Comparison of ENCODE assay signal across 1 cellular context in the genomic region with DNA sequence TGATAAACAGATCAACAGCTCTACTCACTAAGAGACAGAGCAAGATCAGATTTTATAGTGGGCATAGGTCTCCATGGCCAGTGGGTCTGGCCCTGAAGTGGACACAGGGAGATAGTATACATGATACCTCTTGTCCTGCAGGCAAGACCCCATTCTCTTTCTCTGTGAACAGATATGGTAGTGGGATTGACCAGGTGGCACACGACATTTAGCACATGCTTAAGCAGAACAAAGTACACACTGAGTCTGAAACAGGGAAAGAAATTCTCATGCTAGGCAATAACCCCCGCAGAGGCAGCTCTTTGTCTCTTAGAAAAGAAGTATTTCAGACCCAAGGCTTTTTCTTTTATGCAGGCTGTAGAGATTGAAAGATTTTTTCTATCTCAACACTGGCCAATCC.
TF ChIP-seq lines count a peak whose summit lies in the region.

No MANE protein-coding gene starts in this region.

TF ChIP-seq in HepG2, 621 proteins besides CTCF, POLR2A, EP300 and RAD21 (continued from another document):
- TF ChIP-seq, protein P1, sequence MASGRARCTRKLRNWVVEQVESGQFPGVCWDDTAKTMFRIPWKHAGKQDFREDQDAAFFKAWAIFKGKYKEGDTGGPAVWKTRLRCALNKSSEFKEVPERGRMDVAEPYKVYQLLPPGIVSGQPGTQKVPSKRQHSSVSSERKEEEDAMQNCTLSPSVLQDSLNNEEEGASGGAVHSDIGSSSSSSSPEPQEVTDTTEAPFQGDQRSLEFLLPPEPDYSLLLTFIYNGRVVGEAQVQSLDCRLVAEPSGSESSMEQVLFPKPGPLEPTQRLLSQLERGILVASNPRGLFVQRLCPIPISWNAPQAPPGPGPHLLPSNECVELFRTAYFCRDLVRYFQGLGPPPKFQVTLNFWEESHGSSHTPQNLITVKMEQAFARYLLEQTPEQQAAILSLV (CRISPR knock-in tag; IDR thresholded peaks at IDR 0.05; ENCODE audit: borderline replicate concordance): no peak
- TF ChIP-seq SP1 (IDR thresholded peaks at IDR 0.05) (no peak), SP1 (CRISPR knock-in tag; IDR thresholded peaks at IDR 0.05) (no peak), ZKSCAN8 (CRISPR knock-in tag; IDR thresholded peaks at IDR 0.05; ENCODE audit: borderline replicate concordance) (no peak), ZNF230 (CRISPR knock-in tag; IDR thresholded peaks at IDR 0.05) (no peak), GATA4 (IDR thresholded peaks at IDR 0.05; ENCODE audit: borderline replicate concordance, low read depth) (no peak)
- TF ChIP-seq, protein P2, sequence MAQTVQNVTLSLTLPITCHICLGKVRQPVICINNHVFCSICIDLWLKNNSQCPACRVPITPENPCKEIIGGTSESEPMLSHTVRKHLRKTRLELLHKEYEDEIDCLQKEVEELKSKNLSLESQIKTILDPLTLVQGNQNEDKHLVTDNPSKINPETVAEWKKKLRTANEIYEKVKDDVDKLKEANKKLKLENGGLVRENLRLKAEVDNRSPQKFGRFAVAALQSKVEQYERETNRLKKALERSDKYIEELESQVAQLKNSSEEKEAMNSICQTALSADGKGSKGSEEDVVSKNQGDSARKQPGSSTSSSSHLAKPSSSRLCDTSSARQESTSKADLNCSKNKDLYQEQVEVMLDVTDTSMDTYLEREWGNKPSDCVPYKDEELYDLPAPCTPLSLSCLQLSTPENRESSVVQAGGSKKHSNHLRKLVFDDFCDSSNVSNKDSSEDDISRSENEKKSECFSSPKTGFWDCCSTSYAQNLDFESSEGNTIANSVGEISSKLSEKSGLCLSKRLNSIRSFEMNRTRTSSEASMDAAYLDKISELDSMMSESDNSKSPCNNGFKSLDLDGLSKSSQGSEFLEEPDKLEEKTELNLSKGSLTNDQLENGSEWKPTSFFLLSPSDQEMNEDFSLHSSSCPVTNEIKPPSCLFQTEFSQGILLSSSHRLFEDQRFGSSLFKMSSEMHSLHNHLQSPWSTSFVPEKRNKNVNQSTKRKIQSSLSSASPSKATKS (CRISPR knock-in tag; IDR thresholded peaks at IDR 0.05): no peak
- TF ChIP-seq, protein P3, sequence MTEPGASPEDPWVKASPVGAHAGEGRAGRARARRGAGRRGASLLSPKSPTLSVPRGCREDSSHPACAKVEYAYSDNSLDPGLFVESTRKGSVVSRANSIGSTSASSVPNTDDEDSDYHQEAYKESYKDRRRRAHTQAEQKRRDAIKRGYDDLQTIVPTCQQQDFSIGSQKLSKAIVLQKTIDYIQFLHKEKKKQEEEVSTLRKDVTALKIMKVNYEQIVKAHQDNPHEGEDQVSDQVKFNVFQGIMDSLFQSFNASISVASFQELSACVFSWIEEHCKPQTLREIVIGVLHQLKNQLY (CRISPR knock-in tag; IDR thresholded peaks at IDR 0.05): no peak
- TF ChIP-seq, protein P4, sequence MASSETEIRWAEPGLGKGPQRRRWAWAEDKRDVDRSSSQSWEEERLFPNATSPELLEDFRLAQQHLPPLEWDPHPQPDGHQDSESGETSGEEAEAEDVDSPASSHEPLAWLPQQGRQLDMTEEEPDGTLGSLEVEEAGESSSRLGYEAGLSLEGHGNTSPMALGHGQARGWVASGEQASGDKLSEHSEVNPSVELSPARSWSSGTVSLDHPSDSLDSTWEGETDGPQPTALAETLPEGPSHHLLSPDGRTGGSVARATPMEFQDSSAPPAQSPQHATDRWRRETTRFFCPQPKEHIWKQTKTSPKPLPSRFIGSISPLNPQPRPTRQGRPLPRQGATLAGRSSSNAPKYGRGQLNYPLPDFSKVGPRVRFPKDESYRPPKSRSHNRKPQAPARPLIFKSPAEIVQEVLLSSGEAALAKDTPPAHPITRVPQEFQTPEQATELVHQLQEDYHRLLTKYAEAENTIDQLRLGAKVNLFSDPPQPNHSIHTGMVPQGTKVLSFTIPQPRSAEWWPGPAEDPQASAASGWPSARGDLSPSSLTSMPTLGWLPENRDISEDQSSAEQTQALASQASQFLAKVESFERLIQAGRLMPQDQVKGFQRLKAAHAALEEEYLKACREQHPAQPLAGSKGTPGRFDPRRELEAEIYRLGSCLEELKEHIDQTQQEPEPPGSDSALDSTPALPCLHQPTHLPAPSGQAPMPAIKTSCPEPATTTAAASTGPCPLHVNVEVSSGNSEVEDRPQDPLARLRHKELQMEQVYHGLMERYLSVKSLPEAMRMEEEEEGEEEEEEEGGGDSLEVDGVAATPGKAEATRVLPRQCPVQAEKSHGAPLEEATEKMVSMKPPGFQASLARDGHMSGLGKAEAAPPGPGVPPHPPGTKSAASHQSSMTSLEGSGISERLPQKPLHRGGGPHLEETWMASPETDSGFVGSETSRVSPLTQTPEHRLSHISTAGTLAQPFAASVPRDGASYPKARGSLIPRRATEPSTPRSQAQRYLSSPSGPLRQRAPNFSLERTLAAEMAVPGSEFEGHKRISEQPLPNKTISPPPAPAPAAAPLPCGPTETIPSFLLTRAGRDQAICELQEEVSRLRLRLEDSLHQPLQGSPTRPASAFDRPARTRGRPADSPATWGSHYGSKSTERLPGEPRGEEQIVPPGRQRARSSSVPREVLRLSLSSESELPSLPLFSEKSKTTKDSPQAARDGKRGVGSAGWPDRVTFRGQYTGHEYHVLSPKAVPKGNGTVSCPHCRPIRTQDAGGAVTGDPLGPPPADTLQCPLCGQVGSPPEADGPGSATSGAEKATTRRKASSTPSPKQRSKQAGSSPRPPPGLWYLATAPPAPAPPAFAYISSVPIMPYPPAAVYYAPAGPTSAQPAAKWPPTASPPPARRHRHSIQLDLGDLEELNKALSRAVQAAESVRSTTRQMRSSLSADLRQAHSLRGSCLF (CRISPR knock-in tag; IDR thresholded peaks at IDR 0.05; ENCODE audit: borderline replicate concordance): no peak
